ENCODE assay signal across 9 cellular contexts in the genomic region with DNA sequence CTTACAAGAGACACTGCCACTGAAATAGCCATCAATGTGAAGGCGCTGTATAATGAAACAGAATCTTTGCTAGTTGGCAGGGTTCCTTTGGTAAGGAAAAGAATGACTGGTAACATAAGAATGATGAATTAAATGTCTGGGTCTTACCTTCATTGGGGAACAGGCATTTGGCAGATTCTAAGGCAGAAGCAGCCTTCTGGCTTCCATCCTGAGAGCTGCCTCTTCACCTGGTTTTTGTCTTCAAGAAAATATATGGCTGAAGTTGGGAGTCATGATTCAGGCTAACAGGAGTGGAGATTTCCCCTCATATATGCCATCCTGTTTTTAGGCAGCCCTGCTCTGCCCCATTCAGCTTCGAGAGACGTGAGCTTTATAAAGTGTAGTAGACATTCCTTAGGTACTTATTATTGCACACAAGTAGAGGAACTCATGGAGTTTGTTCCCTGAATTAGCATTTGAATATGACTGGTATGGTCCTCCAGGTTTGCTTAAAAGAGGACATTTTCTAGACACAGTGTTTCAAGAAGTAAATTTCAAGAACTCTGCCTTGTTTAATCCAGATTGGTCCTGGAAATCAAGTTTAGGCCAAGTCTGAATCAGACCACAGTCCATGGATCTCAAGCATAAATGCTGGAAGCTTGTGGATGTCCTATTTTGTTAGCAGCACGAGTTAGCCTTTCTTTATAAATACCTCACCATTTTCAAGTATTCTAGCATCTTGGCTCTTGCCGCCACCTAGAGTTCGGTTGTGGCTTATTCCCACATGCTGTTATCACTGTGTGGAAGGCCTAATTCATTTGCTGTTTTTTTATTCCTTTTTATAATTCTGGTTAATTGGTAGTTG. TPM values are rescaled to one million over a fixed set of nuclear protein-coding genes. Genes with fewer than 3 reads are reported as not detected.
A peak's percentile ranks its signal among the peaks of the same experiment; 100 is the strongest.
DNase-seq lines count a peak whose midpoint lies in the region; ATAC-seq and TF ChIP-seq lines count a peak whose summit lies in the region.
"Had no signal": no experiment of that assay in that cellular context is flagged by ENCODE, and none has a peak within 500 bp of the region (broad histone marks: within the 10 kb centered on the region; RNA-seq: fewer than 3 reads in every experiment).

No MANE protein-coding gene starts in this region.

- peak; percentile 2 for DNase-seq in DMS153 treated with DMSO at 0.1 percent for 48 hours (lab: John Stamatoyannopoulos, UW; ENCODE audit: unreplicated experiment)
- no peak for DNase-seq in DMS153 (lab: John Stamatoyannopoulos, UW)
- peak; percentile 0 for DNase-seq in HPDE6-E6E7 (ENCODE audit: extremely low spot score)
- DNase-seq in SW 1271 (lab: John Stamatoyannopoulos, UW), result peak; percentile 6 to 65
- peak; percentile 52 for DNase-seq in fibroblast of the aortic adventitia (ENCODE audit: low read depth)
- peak; percentile 15 for DNase-seq in smooth muscle cell of the brain vasculature (ENCODE audit: low read depth, low spot score)
- no peak for DNase-seq in GOT3 (lab: John Stamatoyannopoulos, UW)

- no peak overlapping the region for H3K4me3 ChIP-seq in fibroblast of the aortic adventitia (ENCODE audit: low read depth, low read length)
- H3K4me3 ChIP-seq: BLaER1 had no signal

- peak; percentile 58 for TF ChIP-seq CTCF in fibroblast of the aortic adventitia (IDR thresholded peaks at IDR 0.05; ENCODE audit: insufficient read depth, low read length)

- no peak for ATAC-seq in GM19452 (IDR thresholded peaks at IDR 0.05; ENCODE audit: unreplicated experiment)

RNA-seq across cellular contexts. Expression of gene AKAP11, which starts 56.2 kb away (rescaled TPM):
- 36.5 and 55.9 TPM in 2 replicates for total RNA-seq in fibroblast of the aortic adventitia (ENCODE audit: low replicate concordance)

Comparison
In these comparisons a context has a peak if more than half of its experiments do, and no peak if none do; other contexts are left out.
1. DNase-seq: peak in DMS153 treated with DMSO at 0.1 percent for 48 hours (single experiment), HPDE6-E6E7 (single experiment), SW 1271 (2 of 2), fibroblast of the aortic adventitia (single experiment) and smooth muscle cell of the brain vasculature (single experiment); none in DMS153 (single experiment) and GOT3 (single experiment).